Comparison of ENCODE assay signal across 9 cellular contexts in the genomic region with DNA sequence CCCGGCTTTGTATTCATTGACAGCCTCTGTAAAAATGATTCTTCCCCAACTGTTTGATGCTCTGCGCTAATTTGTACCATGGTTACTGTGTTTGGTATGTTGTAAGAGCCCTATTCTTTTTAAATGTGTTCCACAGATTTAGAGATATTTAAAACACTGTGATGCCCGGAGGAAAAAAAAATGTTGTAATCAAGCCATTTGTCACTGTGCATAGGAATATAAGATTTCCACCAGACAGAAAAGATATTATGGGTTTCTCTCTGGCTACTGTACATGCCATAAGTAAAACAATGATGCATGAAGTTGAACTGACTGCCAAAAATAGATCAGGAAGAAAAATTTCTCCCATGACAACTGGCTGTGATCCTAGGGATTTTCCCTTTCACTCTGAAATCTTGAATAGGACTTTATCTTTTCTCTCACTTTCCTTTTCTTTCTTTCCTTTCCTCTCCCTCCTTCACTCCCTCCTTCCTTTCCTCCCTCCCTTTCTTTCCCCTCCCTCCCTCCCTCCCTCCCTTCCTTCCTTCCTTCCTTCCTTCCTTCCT.
DNase-seq lines count a peak whose midpoint lies in the region; ATAC-seq and TF ChIP-seq lines count a peak whose summit lies in the region.
"Had no signal": no experiment of that assay in that cellular context is flagged by ENCODE, and none has a peak within 500 bp of the region (broad histone marks: within the 10 kb centered on the region; RNA-seq: fewer than 3 reads in every experiment).

No MANE protein-coding gene starts in this region.

- no peak for TF ChIP-seq CTCF in foreskin keratinocyte (conservative IDR thresholded peaks at IDR 0.05)

- peak; percentile 43 for DNase-seq in GM03348 (ENCODE audit: low spot score)
- DNase-seq in adipocyte (ENCODE audit: low read depth): peak; percentile 89
- peak; percentile 66 to 77 for DNase-seq in foreskin keratinocyte
- DNase-seq in pulmonary artery endothelial cell (ENCODE audit: low read depth, low spot score): peak; percentile 52
- DNase-seq in left colon: no peak
- no peak for DNase-seq in NCI-H2107 (lab: John Stamatoyannopoulos, UW)

- ATAC-seq in foreskin keratinocyte (peak; percentile 4), left colon (no peak), GM21619 (IDR thresholded peaks at IDR 0.05; ENCODE audit: unreplicated experiment) (no peak), HG03565 (IDR thresholded peaks at IDR 0.05; ENCODE audit: unreplicated experiment) (no peak)

- no peaks in the 10 kb centered on the region for H3K27me3 ChIP-seq in adipocyte (replicated peaks; ENCODE audit: control insufficient read depth, insufficient read depth, low read length)
- no peaks in the 10 kb centered on the region for H3K27me3 ChIP-seq in foreskin keratinocyte

- peaks cover under 1% of the 10 kb centered on the region for H3K9me3 ChIP-seq in adipocyte (ENCODE audit: control insufficient read depth, low read length)
- H3K9me3 ChIP-seq: prostate gland had no signal

- H3K9ac ChIP-seq in adipocyte (ENCODE audit: low read length): no peak overlapping the region

- peak overlapping the region; percentile 95 for H3K27ac ChIP-seq in foreskin keratinocyte

- H3K4me1 ChIP-seq in adipocyte (ENCODE audit: control insufficient read depth, insufficient read depth, low read length) (peaks cover 19% of the 10 kb centered on the region), foreskin keratinocyte (peaks cover 46% of the 10 kb centered on the region)

- intact Hi-C loops in left colon (cut with DNase I, micrococcal nuclease): no loop called here

- H3K36me3 ChIP-seq in adipocyte (ENCODE audit: control insufficient read depth, insufficient read depth, low read length, severe bottlenecking): no peaks in the 10 kb centered on the region
- H3K36me3 ChIP-seq: prostate gland had no signal

- no peak overlapping the region for H3K4me3 ChIP-seq in adipocyte (ENCODE audit: low read length)
- H3K4me3 ChIP-seq: prostate gland had no signal

Comparison
In these comparisons a context has a peak if more than half of its experiments do, and no peak if none do; other contexts are left out.
1. DNase-seq: peak in GM03348 (single experiment), adipocyte (single experiment), foreskin keratinocyte (2 of 2) and pulmonary artery endothelial cell (single experiment); none in left colon (0 of 2) and NCI-H2107 (single experiment).